In genomic region chr1:167819849-167820683, GRCh38 we compare ENCODE assay signal across 8 cellular contexts.
DNase-seq lines count a peak whose midpoint lies in the region; ATAC-seq lines count a peak whose summit lies in the region.

No MANE protein-coding gene starts in this region.

- DNase-seq in AG20443 (ENCODE audit: low spot score) (peak; percentile 95), NCI-H1092 (lab: John Stamatoyannopoulos, UW) (peak; percentile 16), fibroblast of the conjunctiva (ENCODE audit: low read depth) (peak; percentile 40), myocyte (ENCODE audit: low read depth) (peak; percentile 96), ureter (ENCODE audit: low spot score) (peak; percentile 67)
- peak; percentile 46 to 64 for DNase-seq in activated T-cell treated with anti-CD3 and anti-CD28 coated beads, Interleukin-2, amount 50 U/mL, for 48 hours

- ATAC-seq in GM19452 (IDR thresholded peaks at IDR 0.05; ENCODE audit: unreplicated experiment) (peak; percentile 77), HG03097 (IDR thresholded peaks at IDR 0.05; ENCODE audit: low FRiP score, unreplicated experiment) (no peak)

Comparison
In these comparisons a context has a peak if more than half of its experiments do, and no peak if none do; other contexts are left out.
1. DNase-seq: peak in every context shown above with its lines; median percentile 96 in myocyte; 95 in AG20443; 67 in ureter; 55 in activated T-cell treated with anti-CD3 and anti-CD28 coated beads, Interleukin-2, amount 50 U/mL, for 48 hours; 40 in fibroblast of the conjunctiva; 16 in NCI-H1092.